Comparison of ENCODE assay signal across 1 cellular context in genomic region chr21:44005071-44005470, GRCh38.
TF ChIP-seq lines count a peak whose summit lies in the region.

No MANE protein-coding gene starts in this region.

TF ChIP-seq in K562, 482 proteins besides CTCF, POLR2A, EP300 and RAD21:
- no peak for TF ChIP-seq HBP1 (CRISPR knock-in tag; IDR thresholded peaks at IDR 0.05)
- no peak for TF ChIP-seq SMAD2 (IDR thresholded peaks at IDR 0.05; ENCODE audit: low read depth, low read length)
- no peak for TF ChIP-seq VEZF1 (CRISPR knock-in tag; IDR thresholded peaks at IDR 0.05)
- TF ChIP-seq SIN3B (IDR thresholded peaks at IDR 0.05; ENCODE audit: low read depth): no peak
- TF ChIP-seq ZNF57 (CRISPR knock-in tag; IDR thresholded peaks at IDR 0.05): no peak
- peak; percentile 55 for TF ChIP-seq TFE3 (CRISPR knock-in tag; IDR thresholded peaks at IDR 0.05)
